8 cellular contexts compared by ENCODE assay signal in genomic region chr3:105827959-105828358, GRCh38. TPM values are rescaled to one million over a fixed set of nuclear protein-coding genes. Genes with fewer than 3 reads are reported as not detected.
DNase-seq lines count a peak whose midpoint lies in the region; ATAC-seq, FAIRE-seq and TF ChIP-seq lines count a peak whose summit lies in the region.

No MANE protein-coding gene starts in this region.

- DNase-seq in ACHN (peak; percentile 78), HFF-Myc (ENCODE audit: extremely low read depth, low read depth) (peak; percentile 74), adipocyte (ENCODE audit: low read depth) (peak; percentile 65), keratinocyte (ENCODE audit: low read depth, low spot score) (peak; percentile 42), NCI-H2196 treated with DMSO at 0.1 percent for 48 hours (lab: John Stamatoyannopoulos, UW; ENCODE audit: unreplicated experiment) (no peak), CD14-positive monocyte (ENCODE audit: low spot score) (no peak)

- H3K9me1 ChIP-seq in keratinocyte (ENCODE audit: control insufficient read depth, extremely low read depth, insufficient read depth, low read length), result peaks cover 2% of the 10 kb centered on the region

- intact Hi-C loops in CD14-positive monocyte (cut with micrococcal nuclease), result no loop called here

- peak; percentile 54 for TF ChIP-seq CTCF in HFF-Myc (IDR thresholded peaks at IDR 0.05; ENCODE audit: low read depth, low read length, missing control alignments)
- peak; percentile 46 to 62 (median 56) for TF ChIP-seq CTCF in keratinocyte (optimal IDR thresholded peaks at IDR 0.05 in 1 of 3, IDR thresholded peaks at IDR 0.05 in 1 of 3, conservative IDR thresholded peaks at IDR 0.05 in 1 of 3; ENCODE audit: extremely low read depth in 1 of 3, insufficient read depth in 2 of 3, low read length in 3 of 3)
- TF ChIP-seq CTCF in CD14-positive monocyte (IDR thresholded peaks at IDR 0.05), result no peak

- H3K36me3 ChIP-seq in adipocyte (ENCODE audit: control insufficient read depth, insufficient read depth, low read length, severe bottlenecking) (peaks cover 29% of the 10 kb centered on the region), keratinocyte (ENCODE audit: control insufficient read depth in 2 of 2, extremely low read depth in 1 of 2, insufficient read depth in 2 of 2, low read length in 2 of 2) (no peaks in the 10 kb centered on the region)

- peaks cover 5% of the 10 kb centered on the region for H3K4me1 Mint-ChIP-seq in CD14-positive monocyte

- H4K20me1 ChIP-seq in keratinocyte (ENCODE audit: control insufficient read depth, extremely low read depth, insufficient read depth, low read length), result no peaks in the 10 kb centered on the region

- no peak overlapping the region for H3K27ac Mint-ChIP-seq in CD14-positive monocyte

- ATAC-seq in GM21526 (IDR thresholded peaks at IDR 0.05; ENCODE audit: low FRiP score, unreplicated experiment), result no peak
- no peak for ATAC-seq in GM21381 (IDR thresholded peaks at IDR 0.05; ENCODE audit: unreplicated experiment)

- dilution Hi-C loops in keratinocyte (cut with MboI; ENCODE audit: extremely low pct_ligation_motif_present, low sequenced_read_pairs), result no loop called here

- H3K9me3 ChIP-seq in adipocyte (ENCODE audit: control insufficient read depth, low read length), result no peaks in the 10 kb centered on the region
- no peaks in the 10 kb centered on the region for H3K9me3 ChIP-seq in keratinocyte (ENCODE audit: control insufficient read depth, low read depth, low read length)

- H3K9me3 Mint-ChIP-seq in CD14-positive monocyte, result peaks cover 0 to 2% (median 0%) of the 10 kb centered on the region in 7 donors

- H3K9ac ChIP-seq in adipocyte (ENCODE audit: low read length) (no peak overlapping the region), keratinocyte (ENCODE audit: control insufficient read depth, extremely low read depth, insufficient read depth, low read length) (no peak overlapping the region)

- H3K4me3 Mint-ChIP-seq in CD14-positive monocyte, result no peak overlapping the region

- no peaks in the 10 kb centered on the region for H3K27me3 ChIP-seq in adipocyte (replicated peaks; ENCODE audit: control insufficient read depth, insufficient read depth, low read length)
- no peaks in the 10 kb centered on the region for H3K27me3 ChIP-seq in keratinocyte (ENCODE audit: control insufficient read depth, extremely low read depth, insufficient read depth, low read length)

- no peak overlapping the region for H2AFZ ChIP-seq in keratinocyte (ENCODE audit: control insufficient read depth, low read length)

- H3K27ac ChIP-seq in keratinocyte (ENCODE audit: control insufficient read depth, insufficient read depth, low read length), result no peak overlapping the region

- peaks cover 44% of the 10 kb centered on the region for H3K4me1 ChIP-seq in adipocyte (ENCODE audit: control insufficient read depth, insufficient read depth, low read length)
- H3K4me1 ChIP-seq in keratinocyte (ENCODE audit: control insufficient read depth, extremely low read depth, insufficient read depth, low read length), result peaks cover 23% of the 10 kb centered on the region

- H3K4me3 ChIP-seq in HFF-Myc (replicated peaks; ENCODE audit: low read depth, low read length) (no peak overlapping the region), adipocyte (ENCODE audit: low read length) (no peak overlapping the region), keratinocyte (ENCODE audit: control insufficient read depth in 2 of 3, extremely low read depth in 1 of 3, insufficient read depth in 2 of 3, low read depth in 1 of 3, low read length in 3 of 3) (no peak overlapping the region)

- in situ Hi-C loops in ACHN (cut with HindIII; ENCODE audit: low pct_ligation_motif_present, low pct_unique_long_range_greater_than_20kb, low sequenced_read_pairs), result no loop called here

- no peaks in the 10 kb centered on the region for H3K27me3 Mint-ChIP-seq in CD14-positive monocyte (ENCODE audit: low read depth in 3 of 3)

- FAIRE-seq in keratinocyte (lab: Jason Lieb, UNC), result peak; percentile 96

- H3K36me3 Mint-ChIP-seq in CD14-positive monocyte, result peaks cover 6 to 11% of the 10 kb centered on the region in 2 donors

- no peak overlapping the region for H3K4me2 ChIP-seq in keratinocyte (ENCODE audit: control insufficient read depth, extremely low read depth, insufficient read depth, low read depth, low read length)

- H3K79me2 ChIP-seq in keratinocyte (ENCODE audit: control insufficient read depth, insufficient read depth, low read length), result no peaks in the 10 kb centered on the region

RNA-seq across cellular contexts. Expression of gene CBLB, which starts 40.9 kb away (rescaled TPM):
- polyA plus RNA-seq in keratinocyte (10.5 to 16.4 TPM (median 13.6 TPM) in 3 replicates), CD14-positive monocyte (1 to 10 TPM; 1.6 to 3.6 TPM)
- 6.2 TPM for polyA plus RNA-seq in keratinocyte (2011; ENCODE audit: low read depth)
- 7.7 and 11.2 TPM in 2 replicates for polyA plus RNA-seq in keratinocyte (2011; cell fraction: cytosol; rRNA removed)
- 36.2 and 37.7 TPM in 2 replicates for polyA plus RNA-seq in keratinocyte (2011; cell fraction: nucleus; rRNA removed)
- 7.1 TPM in 2 replicates for polyA plus RNA-seq in keratinocyte (2012; ENCODE audit: low replicate concordance)
- 4.1 to 38.5 TPM (median 28.1 TPM) in 3 replicates for polyA minus RNA-seq in keratinocyte
- 10.7 TPM for polyA minus RNA-seq in keratinocyte (2011; cell fraction: cytosol; rRNA and poly(A)+ RNA removed)
- polyA minus RNA-seq in keratinocyte (2011; cell fraction: nucleus; rRNA and poly(A)+ RNA removed), result 50.2 and 91.6 TPM in 2 replicates

Comparison
In these comparisons a context has a peak if more than half of its experiments do, and no peak if none do; other contexts are left out.
1. DNase-seq: peak in ACHN (single experiment), HFF-Myc (single experiment), adipocyte (single experiment) and keratinocyte (single experiment); none in NCI-H2196 treated with DMSO at 0.1 percent for 48 hours (single experiment) and CD14-positive monocyte (single experiment).